In genomic region chr9:2013688-2014087, GRCh38 we compare ENCODE assay signal across 1 cellular context.
TF ChIP-seq lines count a peak whose summit lies in the region.

No MANE protein-coding gene starts in this region.

TF ChIP-seq in GM23338, 12 proteins besides CTCF, POLR2A, EP300 and RAD21 (continued from another document):
- TF ChIP-seq REST (IDR thresholded peaks at IDR 0.05; ENCODE audit: unreplicated experiment), result no peak
- no peak for TF ChIP-seq ETS1 (IDR thresholded peaks at IDR 0.05)
